1 cellular context compared by ENCODE assay signal in genomic region chr3:20669184-20669583, GRCh38.
TF ChIP-seq lines count a peak whose summit lies in the region.

No MANE protein-coding gene starts in this region.

TF ChIP-seq in GM23338, 12 proteins besides CTCF, POLR2A, EP300 and RAD21 (continued from another document):
- TF ChIP-seq REST (IDR thresholded peaks at IDR 0.05; ENCODE audit: unreplicated experiment) = no peak
- no peak for TF ChIP-seq EZH2phosphoT487 (IDR thresholded peaks at IDR 0.05; ENCODE audit: unreplicated experiment)
- TF ChIP-seq NANOG (IDR thresholded peaks at IDR 0.05; ENCODE audit: borderline replicate concordance) = no peak
- TF ChIP-seq EZH2 (IDR thresholded peaks at IDR 0.05; ENCODE audit: low read depth, unreplicated experiment) = no peak
- no peak for TF ChIP-seq CREB1 (CRISPR knock-in tag; IDR thresholded peaks at IDR 0.05; ENCODE audit: low read depth)
- no peak for TF ChIP-seq JUNB (IDR thresholded peaks at IDR 0.05; ENCODE audit: unreplicated experiment)
